Comparison of ENCODE assay signal across 2 cellular contexts in the genomic region with DNA sequence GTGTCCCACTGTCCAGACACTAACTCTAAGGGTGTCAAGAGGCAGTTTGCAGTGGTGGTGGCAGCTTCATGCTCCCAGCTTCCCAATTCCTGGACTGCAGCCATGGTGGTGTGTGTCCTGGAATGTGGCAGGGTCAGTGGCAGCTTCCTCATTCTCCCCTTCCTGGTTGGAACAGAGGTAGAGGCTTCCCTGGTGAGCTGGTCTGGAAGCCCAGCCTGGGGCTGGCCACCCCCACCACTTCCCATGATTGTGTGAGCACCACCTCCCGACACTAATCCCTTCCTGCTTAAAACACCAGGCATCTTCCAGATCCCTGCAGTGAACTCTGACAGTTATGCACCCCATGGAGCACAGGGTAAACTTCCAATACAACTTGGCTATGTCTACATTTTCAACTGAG.
TF ChIP-seq lines count a peak whose summit lies in the region.

No MANE protein-coding gene starts in this region.

TF ChIP-seq in HEK293, 187 proteins besides CTCF, POLR2A, EP300 and RAD21 (continued from another document):
- TF ChIP-seq, protein P1, sequence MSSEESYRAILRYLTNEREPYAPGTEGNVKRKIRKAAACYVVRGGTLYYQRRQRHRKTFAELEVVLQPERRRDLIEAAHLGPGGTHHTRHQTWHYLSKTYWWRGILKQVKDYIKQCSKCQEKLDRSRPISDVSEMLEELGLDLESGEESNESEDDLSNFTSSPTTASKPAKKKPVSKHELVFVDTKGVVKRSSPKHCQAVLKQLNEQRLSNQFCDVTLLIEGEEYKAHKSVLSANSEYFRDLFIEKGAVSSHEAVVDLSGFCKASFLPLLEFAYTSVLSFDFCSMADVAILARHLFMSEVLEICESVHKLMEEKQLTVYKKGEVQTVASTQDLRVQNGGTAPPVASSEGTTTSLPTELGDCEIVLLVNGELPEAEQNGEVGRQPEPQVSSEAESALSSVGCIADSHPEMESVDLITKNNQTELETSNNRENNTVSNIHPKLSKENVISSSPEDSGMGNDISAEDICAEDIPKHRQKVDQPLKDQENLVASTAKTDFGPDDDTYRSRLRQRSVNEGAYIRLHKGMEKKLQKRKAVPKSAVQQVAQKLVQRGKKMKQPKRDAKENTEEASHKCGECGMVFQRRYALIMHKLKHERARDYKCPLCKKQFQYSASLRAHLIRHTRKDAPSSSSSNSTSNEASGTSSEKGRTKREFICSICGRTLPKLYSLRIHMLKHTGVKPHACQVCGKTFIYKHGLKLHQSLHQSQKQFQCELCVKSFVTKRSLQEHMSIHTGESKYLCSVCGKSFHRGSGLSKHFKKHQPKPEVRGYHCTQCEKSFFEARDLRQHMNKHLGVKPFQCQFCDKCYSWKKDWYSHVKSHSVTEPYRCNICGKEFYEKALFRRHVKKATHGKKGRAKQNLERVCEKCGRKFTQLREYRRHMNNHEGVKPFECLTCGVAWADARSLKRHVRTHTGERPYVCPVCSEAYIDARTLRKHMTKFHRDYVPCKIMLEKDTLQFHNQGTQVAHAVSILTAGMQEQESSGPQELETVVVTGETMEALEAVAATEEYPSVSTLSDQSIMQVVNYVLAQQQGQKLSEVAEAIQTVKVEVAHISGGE (tag by site-specific recombination; conservative IDR thresholded peaks at IDR 0.05; ENCODE audit: low read depth): no peak

TF ChIP-seq in WTC11, 78 proteins besides CTCF, POLR2A, EP300 and RAD21 (continued from another document):
- TF ChIP-seq, protein P2, sequence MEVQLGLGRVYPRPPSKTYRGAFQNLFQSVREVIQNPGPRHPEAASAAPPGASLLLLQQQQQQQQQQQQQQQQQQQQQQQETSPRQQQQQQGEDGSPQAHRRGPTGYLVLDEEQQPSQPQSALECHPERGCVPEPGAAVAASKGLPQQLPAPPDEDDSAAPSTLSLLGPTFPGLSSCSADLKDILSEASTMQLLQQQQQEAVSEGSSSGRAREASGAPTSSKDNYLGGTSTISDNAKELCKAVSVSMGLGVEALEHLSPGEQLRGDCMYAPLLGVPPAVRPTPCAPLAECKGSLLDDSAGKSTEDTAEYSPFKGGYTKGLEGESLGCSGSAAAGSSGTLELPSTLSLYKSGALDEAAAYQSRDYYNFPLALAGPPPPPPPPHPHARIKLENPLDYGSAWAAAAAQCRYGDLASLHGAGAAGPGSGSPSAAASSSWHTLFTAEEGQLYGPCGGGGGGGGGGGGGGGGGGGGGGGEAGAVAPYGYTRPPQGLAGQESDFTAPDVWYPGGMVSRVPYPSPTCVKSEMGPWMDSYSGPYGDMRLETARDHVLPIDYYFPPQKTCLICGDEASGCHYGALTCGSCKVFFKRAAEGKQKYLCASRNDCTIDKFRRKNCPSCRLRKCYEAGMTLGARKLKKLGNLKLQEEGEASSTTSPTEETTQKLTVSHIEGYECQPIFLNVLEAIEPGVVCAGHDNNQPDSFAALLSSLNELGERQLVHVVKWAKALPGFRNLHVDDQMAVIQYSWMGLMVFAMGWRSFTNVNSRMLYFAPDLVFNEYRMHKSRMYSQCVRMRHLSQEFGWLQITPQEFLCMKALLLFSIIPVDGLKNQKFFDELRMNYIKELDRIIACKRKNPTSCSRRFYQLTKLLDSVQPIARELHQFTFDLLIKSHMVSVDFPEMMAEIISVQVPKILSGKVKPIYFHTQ (CRISPR knock-in tag; IDR thresholded peaks at IDR 0.05): no peak
- TF ChIP-seq MXD4 (CRISPR knock-in tag; IDR thresholded peaks at IDR 0.05; ENCODE audit: borderline replicate concordance) (no peak), ZNF671 (CRISPR knock-in tag; IDR thresholded peaks at IDR 0.05) (no peak)
- TF ChIP-seq, protein P3, sequence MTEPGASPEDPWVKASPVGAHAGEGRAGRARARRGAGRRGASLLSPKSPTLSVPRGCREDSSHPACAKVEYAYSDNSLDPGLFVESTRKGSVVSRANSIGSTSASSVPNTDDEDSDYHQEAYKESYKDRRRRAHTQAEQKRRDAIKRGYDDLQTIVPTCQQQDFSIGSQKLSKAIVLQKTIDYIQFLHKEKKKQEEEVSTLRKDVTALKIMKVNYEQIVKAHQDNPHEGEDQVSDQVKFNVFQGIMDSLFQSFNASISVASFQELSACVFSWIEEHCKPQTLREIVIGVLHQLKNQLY (CRISPR knock-in tag; IDR thresholded peaks at IDR 0.05): no peak
- TF ChIP-seq, protein P4, sequence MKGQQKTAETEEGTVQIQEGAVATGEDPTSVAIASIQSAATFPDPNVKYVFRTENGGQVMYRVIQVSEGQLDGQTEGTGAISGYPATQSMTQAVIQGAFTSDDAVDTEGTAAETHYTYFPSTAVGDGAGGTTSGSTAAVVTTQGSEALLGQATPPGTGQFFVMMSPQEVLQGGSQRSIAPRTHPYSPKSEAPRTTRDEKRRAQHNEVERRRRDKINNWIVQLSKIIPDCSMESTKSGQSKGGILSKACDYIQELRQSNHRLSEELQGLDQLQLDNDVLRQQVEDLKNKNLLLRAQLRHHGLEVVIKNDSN (CRISPR knock-in tag; IDR thresholded peaks at IDR 0.05): no peak
